6 cellular contexts compared by ENCODE assay signal in genomic region chr2:58607479-58607878, GRCh38.
"Had no signal": no experiment of that assay in that cellular context is flagged by ENCODE, and none has a peak within 500 bp of the region (broad histone marks: within the 10 kb centered on the region; RNA-seq: fewer than 3 reads in every experiment).

No MANE protein-coding gene starts in this region.

- H3K9me3 Mint-ChIP-seq: GM23338, H9 had no signal

- H3K4me2 ChIP-seq: GM23338 had no signal

- FAIRE-seq: H1, H54, HTR-8/SVneo had no signal

- H3K4me3 ChIP-seq: GM23338 had no signal

- DNase-seq: H9, KBM-7 had no signal

- H3K27ac Mint-ChIP-seq: H9 had no signal

- H2AFZ ChIP-seq: GM23338 had no signal

- H3K4me3 Mint-ChIP-seq: GM23338, H9 had no signal
